In the genomic region with DNA sequence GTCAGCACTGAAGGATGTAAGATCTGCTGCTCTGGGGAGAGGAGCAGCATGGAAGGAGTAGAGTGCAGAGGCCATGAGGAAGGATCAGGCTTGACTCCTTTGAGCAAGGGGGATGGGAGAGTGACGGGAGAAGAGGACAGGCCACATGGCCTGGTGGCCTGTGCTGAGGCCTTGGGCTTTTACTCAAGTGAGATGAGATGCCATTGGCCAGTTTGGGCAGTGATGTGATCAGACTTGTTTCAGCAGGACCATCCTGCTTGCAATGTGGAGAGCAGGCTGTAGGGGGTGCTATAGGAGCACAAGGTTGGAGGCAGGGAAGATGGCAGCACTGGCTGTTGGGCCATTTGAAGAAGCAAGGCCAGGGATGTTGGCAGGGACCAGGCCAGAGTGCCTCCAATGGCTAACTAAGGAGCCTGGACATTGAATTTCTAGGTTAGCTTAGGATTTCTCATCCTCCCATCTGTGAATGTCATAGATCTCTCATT, we compare ENCODE assay signal across 1 cellular context.
TF ChIP-seq lines count a peak whose summit lies in the region.

No MANE protein-coding gene starts in this region.

TF ChIP-seq in HepG2, 621 proteins besides CTCF, POLR2A, EP300 and RAD21:
- TF ChIP-seq MXD3 (CRISPR knock-in tag; IDR thresholded peaks at IDR 0.05) (no peak), NFATC3 (CRISPR knock-in tag; IDR thresholded peaks at IDR 0.05) (no peak), CEBPG (CRISPR knock-in tag; IDR thresholded peaks at IDR 0.05) (no peak), IKZF1 (IDR thresholded peaks at IDR 0.05) (no peak), ARNTL (CRISPR knock-in tag; IDR thresholded peaks at IDR 0.05) (no peak), ZNF431 (CRISPR knock-in tag; IDR thresholded peaks at IDR 0.05; ENCODE audit: borderline replicate concordance, low read depth) (no peak), RBM22 (optimal IDR thresholded peaks at IDR 0.05; ENCODE audit: low read length) (peak; percentile 67), BRCA1 (CRISPR knock-in tag; IDR thresholded peaks at IDR 0.05) (no peak), YEATS2 (CRISPR knock-in tag; IDR thresholded peaks at IDR 0.05; ENCODE audit: borderline replicate concordance) (no peak), CAMTA2 (CRISPR knock-in tag; IDR thresholded peaks at IDR 0.05; ENCODE audit: borderline replicate concordance) (no peak), ZNF451 (CRISPR knock-in tag; IDR thresholded peaks at IDR 0.05) (no peak), STAG1 (CRISPR knock-in tag; IDR thresholded peaks at IDR 0.05) (peak; percentile 47), TEAD2 (CRISPR knock-in tag; IDR thresholded peaks at IDR 0.05) (no peak), ZNF501 (CRISPR knock-in tag; IDR thresholded peaks at IDR 0.05) (no peak), NCOA1 (CRISPR knock-in tag; IDR thresholded peaks at IDR 0.05) (no peak), ZIK1 (CRISPR knock-in tag; IDR thresholded peaks at IDR 0.05; ENCODE audit: borderline replicate concordance, low read depth) (no peak), TOE1 (CRISPR knock-in tag; IDR thresholded peaks at IDR 0.05) (no peak), ZNF644 (CRISPR knock-in tag; IDR thresholded peaks at IDR 0.05; ENCODE audit: low read depth) (peak; percentile 84), ADNP (CRISPR knock-in tag; IDR thresholded peaks at IDR 0.05) (no peak), SP5 (CRISPR knock-in tag; IDR thresholded peaks at IDR 0.05; ENCODE audit: borderline replicate concordance, low read depth) (no peak)
